20 cellular contexts compared by ENCODE assay signal in the genomic region with DNA sequence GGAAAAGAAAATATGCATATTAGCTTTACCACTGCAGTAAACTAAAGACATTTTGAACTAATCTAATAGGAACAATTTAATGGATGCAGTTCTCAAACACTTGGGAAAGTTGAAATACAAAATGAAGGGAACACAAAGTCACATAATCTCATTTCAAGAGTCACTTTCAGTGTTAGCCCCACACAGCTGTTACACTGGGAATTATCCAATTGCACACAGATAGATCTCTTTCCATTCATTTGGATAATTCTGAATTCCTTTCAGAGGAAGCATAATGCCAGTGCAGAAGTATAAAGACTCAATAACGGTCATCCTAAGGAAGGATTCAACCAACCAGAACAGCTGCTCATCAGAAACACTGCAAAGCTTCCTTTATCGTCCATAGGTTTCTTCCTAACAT.
"Had no signal": no experiment of that assay in that cellular context is flagged by ENCODE, and none has a peak within 500 bp of the region (broad histone marks: within the 10 kb centered on the region; RNA-seq: fewer than 3 reads in every experiment).

No MANE protein-coding gene starts in this region.

- DNase-seq: activated B cell treated with CpG ODN at 0.5 μM for 24 hours; activated CD4-positive, alpha-beta T cell treated with anti-CD3 and anti-CD28 coated beads for 1 hour; activated CD4-positive, alpha-beta T cell treated with anti-CD3 and anti-CD28 coated beads, Interleukin-2, amount 10 ng/mL, durations not matched to agents 24 days and 14 days; activated CD4-positive, alpha-beta T cell treated with anti-CD3 and anti-CD28 coated beads, Interleukin-2, amount 50 U/mL, for 48 hours; activated gamma-delta T cell; activated naive CD4-positive, alpha-beta T cell treated with anti-CD3 and anti-CD28 coated beads for 36 hours; activated T-cell treated with anti-CD3 and anti-CD28 coated beads for 4 hours; activated T-cell treated with anti-CD3 and anti-CD28 coated beads, Interleukin-2, amount 50 U/mL, for 48 hours; amygdala; KG1; NCI-H1048; NCI-H146; NCI-H187 treated with DMSO at 0.1 percent for 48 hours; NCI-H2081 treated with DMSO at 0.1 percent for 48 hours; NCI-H2171 treated with DMSO at 0.1 percent for 48 hours; NCI-H226; NCI-H526; SHP77 treated with DMSO at 0.1 percent for 48 hours; T-helper 9 cell had no signal

- ATAC-seq: activated T-helper 17 cell treated with anti-CD3 and anti-CD28 coated beads, Interleukin-2, amount 50 U/mL, for 72 hours had no signal
